ENCODE assay signal across 8 cellular contexts in genomic region chr16:15641753-15642556, GRCh38. TPM values are rescaled to one million over a fixed set of nuclear protein-coding genes. Genes with fewer than 3 reads are reported as not detected.
A peak's percentile ranks its signal among the peaks of the same experiment; 100 is the strongest.
DNase-seq lines count a peak whose midpoint lies in the region; ATAC-seq, FAIRE-seq and TF ChIP-seq lines count a peak whose summit lies in the region.

No MANE protein-coding gene starts in this region.

- no peak overlapping the region for H2BK120ac ChIP-seq in H1 (replicated peaks; ENCODE audit: low read depth, low read length)

- H3K27me3 Mint-ChIP-seq in CD14-positive monocyte (ENCODE audit: low read depth in 3 of 3): no peaks in the 10 kb centered on the region

- ATAC-seq in esophagus mucosa (no peak), GM18861 (IDR thresholded peaks at IDR 0.05; ENCODE audit: unreplicated experiment) (no peak), HG02588 (IDR thresholded peaks at IDR 0.05; ENCODE audit: unreplicated experiment) (no peak)

- H3K23me2 ChIP-seq in H1 (ENCODE audit: low read depth, low read length): no peaks in the 10 kb centered on the region

- TF ChIP-seq POLR2A in NB4 (IDR thresholded peaks at IDR 0.05; ENCODE audit: extremely low read depth, insufficient read length): no peak
- no peak for TF ChIP-seq POLR2A in H1 (IDR thresholded peaks at IDR 0.05; ENCODE audit: control extremely low read depth in 1 of 2, low read depth in 2 of 2, low read length in 2 of 2)

- H3K4me3 Mint-ChIP-seq in CD14-positive monocyte: peak overlapping the region; percentile 92 to 93

- H2BK12ac ChIP-seq in H1 (ENCODE audit: low read depth, low read length): no peak overlapping the region

- H2AFZ ChIP-seq in H1 (ENCODE audit: low read length): peak overlapping the region; percentile 54; the same call in 1 of the 2 replicates
- no peak overlapping the region for H2AFZ ChIP-seq in neuron (ENCODE audit: low read depth, low read length)

- no peak for DNase-seq in CD14-positive monocyte (ENCODE audit: low spot score)
- peak; percentile 4 for DNase-seq in NB4 (ENCODE audit: low read depth)
- no peak for DNase-seq in H1 (ENCODE audit: low read depth in 1 of 2, low spot score in 2 of 2)
- no peak for DNase-seq in glomerular visceral epithelial cell (ENCODE audit: extremely low spot score)

- H4K5ac ChIP-seq in H1 (ENCODE audit: insufficient read length, low read depth, low read length): no peak overlapping the region

- H3K4me3 ChIP-seq in NB4 (ENCODE audit: low read depth, low read length) (peak overlapping the region; percentile 93), H1 (ENCODE audit: extremely low read depth in 1 of 4, insufficient read depth in 2 of 4, low read depth in 3 of 4, low read length in 4 of 4) (peak overlapping the region; percentile 68 to 97 (median 82)), neuron (ENCODE audit: low read length) (peak overlapping the region; percentile 88)

- no peak overlapping the region for H2BK5ac ChIP-seq in H1 (ENCODE audit: low read depth, low read length)

- H3K27ac Mint-ChIP-seq in CD14-positive monocyte: peak overlapping the region; percentile 98 to 99 (median 99)

- H3K56ac ChIP-seq in H1 (replicated peaks; ENCODE audit: insufficient read length, low read depth, low read length): no peak overlapping the region

- H3K36me3 ChIP-seq in H1 (ENCODE audit: control insufficient read depth in 2 of 4, insufficient read depth in 4 of 4, low read length in 3 of 4): peaks cover 2 to 15% (median 10%) of the 10 kb centered on the region in 4 experiments; a peak in 6 of 8 replicates
- peaks cover 21% of the 10 kb centered on the region for H3K36me3 ChIP-seq in neuron (ENCODE audit: insufficient read depth, low read length)

- H3K14ac ChIP-seq in H1 (ENCODE audit: insufficient read length): no peak overlapping the region

- FAIRE-seq in H1 (lab: Jason Lieb, UNC): no peak

- H3K27ac ChIP-seq in H1 (ENCODE audit: low read depth, low read length): no peak overlapping the region

- 33% methylated on average over 15 of the region's 15 CpGs; no CpG with 5 or more reads in 1 of the 2 experiments for WGBS in H1 (ENCODE audit: extremely low coverage in 1 of 2, insufficient coverage in 1 of 2, insufficient read length in 1 of 2, insufficient replicate concordance in 2 of 2, low coverage in 1 of 2, low lambda C conversion rate in 2 of 2, missing lambda C conversion rate in 1 of 2), 2 experiments

- no peak overlapping the region for H4K91ac ChIP-seq in H1 (replicated peaks; ENCODE audit: insufficient read length, low read length)

- no peak for TF ChIP-seq RAD21 in H1 (IDR thresholded peaks at IDR 0.05 in 1 of 2, conservative IDR thresholded peaks at IDR 0.05 in 1 of 2; ENCODE audit: low read depth in 2 of 2, low read length in 2 of 2)

- TF ChIP-seq EP300 in H1 (IDR thresholded peaks at IDR 0.05; ENCODE audit: borderline replicate concordance in 1 of 2, low read depth in 2 of 2, low read length in 2 of 2): no peak

- no peak overlapping the region for H3K18ac ChIP-seq in H1 (ENCODE audit: extremely low read depth, low read length)

- no peak overlapping the region for H3K23ac ChIP-seq in H1 (ENCODE audit: insufficient read length)

- no peak overlapping the region for H3K4ac ChIP-seq in H1 (replicated peaks; ENCODE audit: insufficient read length, low read depth, low read length)

- no peaks in the 10 kb centered on the region for H3K9me3 ChIP-seq in H1 (ENCODE audit: insufficient read depth in 2 of 2, low read depth in 1 of 2, low read length in 1 of 2)
- no peaks in the 10 kb centered on the region for H3K9me3 ChIP-seq in neuron (ENCODE audit: low read length)

- no peak overlapping the region for H2AK5ac ChIP-seq in H1 (ENCODE audit: low read depth, low read length)

- H2BK15ac ChIP-seq in H1 (ENCODE audit: low read length): no peak overlapping the region

- peaks cover 23% of the 10 kb centered on the region for H3K4me1 Mint-ChIP-seq in CD14-positive monocyte

- intact Hi-C loops in CD14-positive monocyte (cut with micrococcal nuclease): loop anchor here (2.0 to 10.0 kb wide), 5 partner anchors 31 to 1007 kb away; partner anchors contain the start of genes BFAR (in 1 of the 2), CEP20 (in 1 of the 2) and PARN (in 1 of the 2)

- peak overlapping the region; percentile 58 to 76 (median 70); a peak in 4 of 7 replicates for H3K9ac ChIP-seq in H1 (replicated peaks in 1 of 4; ENCODE audit: extremely low read depth in 1 of 4, low read depth in 3 of 4, low read length in 3 of 4)

- no peaks in the 10 kb centered on the region for H3K9me3 Mint-ChIP-seq in CD14-positive monocyte

- H3K4me1 ChIP-seq in H1 (replicated peaks in 1 of 4; ENCODE audit: control insufficient read depth in 3 of 4, insufficient read depth in 4 of 4, low read length in 3 of 4) (peaks cover 0 to 8% (median 2%) of the 10 kb centered on the region in 4 experiments; a peak in 3 of 7 replicates), neuron (ENCODE audit: insufficient read depth, low read length) (peaks cover 19% of the 10 kb centered on the region)

- TF ChIP-seq CTCF in CD14-positive monocyte (IDR thresholded peaks at IDR 0.05) (no peak), NB4 (IDR thresholded peaks at IDR 0.05; ENCODE audit: low read depth, low read length) (no peak), H1 (IDR thresholded peaks at IDR 0.05; ENCODE audit: control extremely low read depth in 1 of 3, insufficient read depth in 1 of 3, low read depth in 1 of 3, low read length in 3 of 3) (no peak)

- no peaks in the 10 kb centered on the region for H3K79me1 ChIP-seq in H1 (ENCODE audit: low read depth, low read length)

- CTCF ChIA-PET in H1 (lab: Charles Lee; ENCODE audit: partially characterized antibody): interaction anchor here (1.1 to 1.5 kb wide), 4 partner anchors 9 to 114 kb away, joined by 3 to 4 read pairs (median 3); no protein-coding TSS in a partner anchor

- H4K8ac ChIP-seq in H1 (ENCODE audit: extremely low read depth, insufficient read depth, low read length): no peak overlapping the region

- H3K27me3 ChIP-seq in H1 (replicated peaks in 1 of 4; ENCODE audit: control insufficient read depth in 3 of 4, extremely low read depth in 1 of 4, insufficient read depth in 3 of 4, low read length in 3 of 4): no peaks in the 10 kb centered on the region
- no peaks in the 10 kb centered on the region for H3K27me3 ChIP-seq in neuron (ENCODE audit: insufficient read depth, low read length)

- no peak overlapping the region for H2BK20ac ChIP-seq in H1 (ENCODE audit: low read length)

- H3K79me2 ChIP-seq in H1 (ENCODE audit: control insufficient read depth in 1 of 2, insufficient read depth in 2 of 2, low read length in 2 of 2): peaks cover 5 to 28% of the 10 kb centered on the region in 2 experiments

- peak overlapping the region; percentile 66 to 85 for H3K4me2 ChIP-seq in H1 (ENCODE audit: insufficient read depth in 1 of 2, low read depth in 2 of 2, low read length in 2 of 2)

- H3K36me3 Mint-ChIP-seq in CD14-positive monocyte: peaks cover 24 to 34% of the 10 kb centered on the region in 2 donors

- peaks cover 0 to 4% of the 10 kb centered on the region in 2 experiments for H4K20me1 ChIP-seq in H1 (replicated peaks in 1 of 2; ENCODE audit: control insufficient read depth in 1 of 2, insufficient read depth in 2 of 2, low read length in 2 of 2)

- POLR2A ChIA-PET in H1 (lab: Charles Lee; ENCODE audit: partially characterized antibody): interaction anchor here (0.9 to 1.4 kb wide), 5 partner anchors 8 to 91 kb away, joined by 3 to 4 read pairs (median 3); no protein-coding TSS in a partner anchor

TF ChIP-seq in H1, 55 proteins besides CTCF, POLR2A, EP300 and RAD21:
- TF ChIP-seq NRF1 (IDR thresholded peaks at IDR 0.05; ENCODE audit: low read depth, low read length): no peak
- no peak for TF ChIP-seq KDM5A (IDR thresholded peaks at IDR 0.05; ENCODE audit: low read length)
- TF ChIP-seq RFX5 (IDR thresholded peaks at IDR 0.05; ENCODE audit: borderline replicate concordance, low read depth, low read length): no peak
- no peak for TF ChIP-seq CEBPB (IDR thresholded peaks at IDR 0.05; ENCODE audit: low read depth, low read length)

RNA-seq across cellular contexts. Expression of gene MARF1, which starts 1.0 kb away (rescaled TPM):
- polyA plus RNA-seq in CD14-positive monocyte (1 to 10 TPM; 5.7 to 9.8 TPM), H1 (2011; rRNA removed) (5.0 and 5.6 TPM in 2 replicates)
- total RNA-seq in H1 (2021; fragmentation: NEBNext Ultra II Directional; extraction: Animal tissue kit (Norgen Biotek cat#: 25700)): 25.8 and 31.4 TPM in 2 replicates
- polyA plus RNA-seq in H1 (2011; cell fraction: cytosol; rRNA removed): 5.2 TPM
- polyA plus RNA-seq in H1 (2011; cell fraction: nucleus; rRNA removed): 18.5 TPM
- 7.1 to 10.5 TPM (median 8.5 TPM) in 4 replicates for polyA plus RNA-seq in H1 (2012, experiment 1 of 2)
- polyA plus RNA-seq in H1 (2012, experiment 2 of 2): 0.52 TPM
- 8.6 TPM for polyA plus RNA-seq in H1 (2013, experiment 1 of 2)
- 8.5 TPM for polyA plus RNA-seq in H1 (2013, experiment 2 of 2)
- polyA minus RNA-seq in H1 (2011; rRNA and poly(A)+ RNA removed): 17.0 and 23.5 TPM in 2 replicates
- 7.2 TPM for polyA minus RNA-seq in H1 (2011; cell fraction: cytosol; rRNA and poly(A)+ RNA removed)
- polyA minus RNA-seq in H1 (2011; cell fraction: nucleus; rRNA and poly(A)+ RNA removed): 32.6 TPM
- total RNA-seq in esophagus mucosa: 32.4 TPM

RNA-seq across cellular contexts. Expression of gene NDE1, which starts 8.1 kb away (rescaled TPM):
- polyA plus RNA-seq in CD14-positive monocyte (10 to 100 TPM; 26.0 to 28.0 TPM), H1 (2011; rRNA removed) (13.3 and 15.0 TPM in 2 replicates)
- total RNA-seq in H1 (2021; fragmentation: NEBNext Ultra II Directional; extraction: Animal tissue kit (Norgen Biotek cat#: 25700)): 41.3 and 43.5 TPM in 2 replicates
- 14.3 TPM for polyA plus RNA-seq in H1 (2011; cell fraction: cytosol; rRNA removed)
- polyA plus RNA-seq in H1 (2011; cell fraction: nucleus; rRNA removed): 11.1 TPM
- 19.7 to 21.0 TPM (median 20.5 TPM) in 4 replicates for polyA plus RNA-seq in H1 (2012, experiment 1 of 2)
- polyA plus RNA-seq in H1 (2012, experiment 2 of 2): 12.2 TPM
- 16.8 TPM for polyA plus RNA-seq in H1 (2013, experiment 1 of 2)
- 15.5 TPM for polyA plus RNA-seq in H1 (2013, experiment 2 of 2)
- 10.4 and 14.4 TPM in 2 replicates for polyA minus RNA-seq in H1 (2011; rRNA and poly(A)+ RNA removed)
- polyA minus RNA-seq in H1 (2011; cell fraction: cytosol; rRNA and poly(A)+ RNA removed): 18.9 TPM
- polyA minus RNA-seq in H1 (2011; cell fraction: nucleus; rRNA and poly(A)+ RNA removed): 14.2 TPM
- 42.0 TPM for total RNA-seq in esophagus mucosa
